ENCODE assay signal across 16 cellular contexts in the genomic region with DNA sequence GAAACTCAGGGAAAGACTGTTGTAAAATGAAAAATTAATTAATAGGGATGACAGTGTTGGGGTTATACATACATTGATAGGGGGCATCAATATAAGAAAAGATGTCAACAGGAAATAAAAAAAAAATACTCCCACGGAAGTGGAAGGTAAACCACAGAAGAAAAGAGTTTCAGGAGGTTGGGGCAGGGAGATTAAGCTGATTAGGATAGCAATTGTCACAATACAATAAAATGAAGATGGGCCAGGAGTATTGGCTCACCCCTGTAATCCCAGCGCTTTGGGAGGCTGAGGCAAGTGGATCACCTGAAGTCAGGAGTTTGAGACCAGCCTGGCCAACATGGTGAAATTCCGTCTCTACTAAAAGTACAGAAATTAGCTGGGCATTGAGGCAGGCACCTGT.
DNase-seq lines count a peak whose midpoint lies in the region; ATAC-seq and TF ChIP-seq lines count a peak whose summit lies in the region.
"Had no signal": no experiment of that assay in that cellular context is flagged by ENCODE, and none has a peak within 500 bp of the region (broad histone marks: within the 10 kb centered on the region; RNA-seq: fewer than 3 reads in every experiment).

No MANE protein-coding gene starts in this region.

- no peaks in the 10 kb centered on the region for H3K36me3 ChIP-seq in CD8-positive, alpha-beta T cell (ENCODE audit: insufficient read depth, low read length)

- no peak overlapping the region for H3K4me3 ChIP-seq in CD8-positive, alpha-beta T cell (ENCODE audit: low read depth, low read length)

- TF ChIP-seq CTCF in CD8-positive, alpha-beta T cell (IDR thresholded peaks at IDR 0.05), result no peak

- H3K4me1 Mint-ChIP-seq in activated CD8-positive, alpha-beta memory T cell treated with anti-CD3 and anti-CD28 coated beads, Interleukin-2, amount 10 ng/mL, durations not matched to agents 7 days and 5 days, result peaks cover 57% of the 10 kb centered on the region
- peaks cover 56% of the 10 kb centered on the region for H3K4me1 Mint-ChIP-seq in CD8-positive, alpha-beta T cell (ENCODE audit: low read depth)
- H3K4me1 Mint-ChIP-seq in activated CD8-positive, alpha-beta T cell treated with anti-CD3 and anti-CD28 coated beads, Interleukin-2, amount 10 ng/mL, durations not matched to agents 7 days and 5 days (ENCODE audit: low read depth), result peaks cover 64% of the 10 kb centered on the region
- peaks cover 48 to 54% of the 10 kb centered on the region in 2 donors for H3K4me1 Mint-ChIP-seq in effector memory CD8-positive, alpha-beta T cell (ENCODE audit: low read depth in 2 of 2)

- peaks cover 4% of the 10 kb centered on the region for H3K36me3 Mint-ChIP-seq in activated CD8-positive, alpha-beta memory T cell treated with anti-CD3 and anti-CD28 coated beads, Interleukin-2, amount 10 ng/mL, durations not matched to agents 7 days and 5 days
- no peaks in the 10 kb centered on the region for H3K36me3 Mint-ChIP-seq in CD8-positive, alpha-beta T cell
- H3K36me3 Mint-ChIP-seq in activated CD8-positive, alpha-beta T cell treated with anti-CD3 and anti-CD28 coated beads, Interleukin-2, amount 10 ng/mL, durations not matched to agents 7 days and 5 days (ENCODE audit: low read depth), result no peaks in the 10 kb centered on the region
- no peaks in the 10 kb centered on the region for H3K36me3 Mint-ChIP-seq in effector memory CD8-positive, alpha-beta T cell (ENCODE audit: insufficient read depth)

- CTCF ChIA-PET in activated CD8-positive, alpha-beta memory T cell treated with anti-CD3 and anti-CD28 coated beads, Interleukin-2, amount 10 ng/mL, durations not matched to agents 7 days and 5 days (lab: Charles Lee), result no interaction called here
- CTCF ChIA-PET in CD8-positive, alpha-beta T cell (lab: Charles Lee), result no interaction called here
- CTCF ChIA-PET in activated CD8-positive, alpha-beta T cell treated with anti-CD3 and anti-CD28 coated beads, Interleukin-2, amount 10 ng/mL, durations not matched to agents 7 days and 5 days (lab: Charles Lee), result no interaction called here

- H3K9me3 Mint-ChIP-seq in activated CD8-positive, alpha-beta memory T cell treated with anti-CD3 and anti-CD28 coated beads, Interleukin-2, amount 10 ng/mL, durations not matched to agents 7 days and 5 days (ENCODE audit: low read depth), result no peaks in the 10 kb centered on the region
- no peaks in the 10 kb centered on the region for H3K9me3 Mint-ChIP-seq in CD8-positive, alpha-beta T cell
- no peaks in the 10 kb centered on the region for H3K9me3 Mint-ChIP-seq in activated CD8-positive, alpha-beta T cell treated with anti-CD3 and anti-CD28 coated beads, Interleukin-2, amount 10 ng/mL, durations not matched to agents 7 days and 5 days (ENCODE audit: insufficient read depth)
- H3K9me3 Mint-ChIP-seq in effector memory CD8-positive, alpha-beta T cell, result peaks cover 6 to 12% of the 10 kb centered on the region in 2 donors

- DNase-seq in activated CD8-positive, alpha-beta memory T cell treated with anti-CD3 and anti-CD28 coated beads, Interleukin-2, amount 10 ng/mL, durations not matched to agents 7 days and 5 days, result no peak
- DNase-seq in activated CD8-positive, alpha-beta memory T cell treated with anti-CD3 and anti-CD28 coated beads for 24 hours, result no peak
- no peak for DNase-seq in CD8-positive, alpha-beta T cell
- no peak for DNase-seq in activated CD8-positive, alpha-beta T cell treated with anti-CD3 and anti-CD28 coated beads, Interleukin-2, amount 10 ng/mL, durations not matched to agents 7 days and 5 days
- no peak for DNase-seq in effector memory CD8-positive, alpha-beta T cell
- DNase-seq in NCI-H2029 treated with DMSO at 0.1 percent for 48 hours (lab: John Stamatoyannopoulos, UW) (no peak), DMS53 treated with DMSO at 0.1 percent for 48 hours (lab: John Stamatoyannopoulos, UW; ENCODE audit: unreplicated experiment) (no peak)
- DNase-seq: DMS 273 treated with DMSO at 0.1 percent for 48 hours, EL, GOT3, MV-4-11, NCI-H1417 treated with DMSO at 0.1 percent for 48 hours, NCI-H446, NCI-H774, SHP77 had no signal

- peaks cover under 1% of the 10 kb centered on the region for H3K27me3 Mint-ChIP-seq in activated CD8-positive, alpha-beta memory T cell treated with anti-CD3 and anti-CD28 coated beads, Interleukin-2, amount 10 ng/mL, durations not matched to agents 7 days and 5 days
- no peaks in the 10 kb centered on the region for H3K27me3 Mint-ChIP-seq in CD8-positive, alpha-beta T cell (ENCODE audit: low read depth)
- H3K27me3 Mint-ChIP-seq in activated CD8-positive, alpha-beta T cell treated with anti-CD3 and anti-CD28 coated beads, Interleukin-2, amount 10 ng/mL, durations not matched to agents 7 days and 5 days (ENCODE audit: low read depth), result peaks cover under 1% of the 10 kb centered on the region
- no peaks in the 10 kb centered on the region for H3K27me3 Mint-ChIP-seq in effector memory CD8-positive, alpha-beta T cell

- peaks cover 50% of the 10 kb centered on the region for H3K4me1 ChIP-seq in CD8-positive, alpha-beta T cell (ENCODE audit: insufficient read depth, low read length)

- POLR2A ChIA-PET in CD8-positive, alpha-beta T cell (lab: Charles Lee), result no interaction called here
- POLR2A ChIA-PET in activated CD8-positive, alpha-beta T cell treated with anti-CD3 and anti-CD28 coated beads, Interleukin-2, amount 10 ng/mL, durations not matched to agents 7 days and 5 days (lab: Charles Lee), result no interaction called here

- H3K27ac ChIP-seq in CD8-positive, alpha-beta T cell (ENCODE audit: low read depth, low read length), result no peak overlapping the region

- intact Hi-C loops in CD8-positive, alpha-beta T cell (cut with DNase I, micrococcal nuclease), result no loop called here

- no peak for ATAC-seq in activated CD8-positive, alpha-beta memory T cell treated with anti-CD3 and anti-CD28 coated beads, Interleukin-2, amount 10 ng/mL, durations not matched to agents 7 days and 5 days
- no peak for ATAC-seq in CD8-positive, alpha-beta T cell
- ATAC-seq in activated CD8-positive, alpha-beta T cell treated with anti-CD3 and anti-CD28 coated beads, Interleukin-2, amount 10 ng/mL, durations not matched to agents 7 days and 5 days, result peak; percentile 35
- ATAC-seq in effector memory CD8-positive, alpha-beta T cell (replicated peaks), result peak; percentile 36
- ATAC-seq in HG03095 (IDR thresholded peaks at IDR 0.05; ENCODE audit: unreplicated experiment), result no peak

- H3K27me3 ChIP-seq in CD8-positive, alpha-beta T cell (ENCODE audit: insufficient read depth, low read length), result no peaks in the 10 kb centered on the region

- H3K27ac Mint-ChIP-seq in activated CD8-positive, alpha-beta memory T cell treated with anti-CD3 and anti-CD28 coated beads, Interleukin-2, amount 10 ng/mL, durations not matched to agents 7 days and 5 days, result peak overlapping the region; percentile 1
- H3K27ac Mint-ChIP-seq in CD8-positive, alpha-beta T cell, result peak overlapping the region; percentile 21
- peak overlapping the region; percentile 0 for H3K27ac Mint-ChIP-seq in activated CD8-positive, alpha-beta T cell treated with anti-CD3 and anti-CD28 coated beads, Interleukin-2, amount 10 ng/mL, durations not matched to agents 7 days and 5 days
- H3K27ac Mint-ChIP-seq in effector memory CD8-positive, alpha-beta T cell, result peak overlapping the region; percentile 52 to 81

- no peak overlapping the region for H3K4me3 Mint-ChIP-seq in activated CD8-positive, alpha-beta memory T cell treated with anti-CD3 and anti-CD28 coated beads, Interleukin-2, amount 10 ng/mL, durations not matched to agents 7 days and 5 days
- no peak overlapping the region for H3K4me3 Mint-ChIP-seq in CD8-positive, alpha-beta T cell
- H3K4me3 Mint-ChIP-seq in activated CD8-positive, alpha-beta T cell treated with anti-CD3 and anti-CD28 coated beads, Interleukin-2, amount 10 ng/mL, durations not matched to agents 7 days and 5 days, result no peak overlapping the region
- peak overlapping the region; percentile 59 to 60 for H3K4me3 Mint-ChIP-seq in effector memory CD8-positive, alpha-beta T cell

- H3K9me3 ChIP-seq in CD8-positive, alpha-beta T cell (ENCODE audit: low read length), result no peaks in the 10 kb centered on the region

Comparison
In these comparisons a context has a peak if more than half of its experiments do, and no peak if none do; other contexts are left out.
1. ATAC-seq: peak in activated CD8-positive, alpha-beta T cell treated with anti-CD3 and anti-CD28 coated beads, Interleukin-2, amount 10 ng/mL, durations not matched to agents 7 days and 5 days (single experiment) and effector memory CD8-positive, alpha-beta T cell (single experiment); none in activated CD8-positive, alpha-beta memory T cell treated with anti-CD3 and anti-CD28 coated beads, Interleukin-2, amount 10 ng/mL, durations not matched to agents 7 days and 5 days (single experiment), CD8-positive, alpha-beta T cell (single experiment) and HG03095 (single experiment).
2. H3K27ac Mint-ChIP-seq: peak in every context shown above with its lines; median percentile 66 in effector memory CD8-positive, alpha-beta T cell; 21 in CD8-positive, alpha-beta T cell; 1 in activated CD8-positive, alpha-beta memory T cell treated with anti-CD3 and anti-CD28 coated beads, Interleukin-2, amount 10 ng/mL, durations not matched to agents 7 days and 5 days; 0 in activated CD8-positive, alpha-beta T cell treated with anti-CD3 and anti-CD28 coated beads, Interleukin-2, amount 10 ng/mL, durations not matched to agents 7 days and 5 days.
3. H3K4me3 Mint-ChIP-seq: peak in effector memory CD8-positive, alpha-beta T cell (2 of 2); none in activated CD8-positive, alpha-beta memory T cell treated with anti-CD3 and anti-CD28 coated beads, Interleukin-2, amount 10 ng/mL, durations not matched to agents 7 days and 5 days (single experiment), CD8-positive, alpha-beta T cell (single experiment) and activated CD8-positive, alpha-beta T cell treated with anti-CD3 and anti-CD28 coated beads, Interleukin-2, amount 10 ng/mL, durations not matched to agents 7 days and 5 days (single experiment).